Comparison of ENCODE assay signal across 9 cellular contexts in genomic region chr16:90106269-90106668, GRCh38. TPM values are rescaled to one million over a fixed set of nuclear protein-coding genes. Genes with fewer than 3 reads are reported as not detected.
DNase-seq lines count a peak whose midpoint lies in the region; ATAC-seq and TF ChIP-seq lines count a peak whose summit lies in the region.
"Not testable (repeated sequence)": the region's sequence is repeated elsewhere in the genome, so short reads cannot be mapped to it uniquely, and the experiment has no call there.
"Had no signal": no experiment of that assay in that cellular context is flagged by ENCODE, and none has a peak within 500 bp of the region (broad histone marks: within the 10 kb centered on the region; RNA-seq: fewer than 3 reads in every experiment).

No MANE protein-coding gene starts in this region.

- H3K4me3 Mint-ChIP-seq in WTC11: peak overlapping the region; percentile 73
- H3K4me3 Mint-ChIP-seq in activated T-helper 17 cell treated with anti-CD3 and anti-CD28 coated beads, Interleukin-2, amount 50 U/mL, for 72 hours: peak overlapping the region; percentile 67
- not testable (repeated sequence) for H3K4me3 Mint-ChIP-seq in stimulated activated naive B cell treated with anti-CD40 and anti-IgM and Interleukin-4, amounts not matched to agents 10 μg/mL and 1 μg/mL and 100 μg/mL, for 72 hours

- H3K36me3 ChIP-seq in right lobe of liver; smooth muscle cell (ENCODE audit: low read depth): not testable (repeated sequence)

- H3K4me1 ChIP-seq in right lobe of liver; smooth muscle cell (ENCODE audit: low read depth): not testable (repeated sequence)

- CTCF ChIA-PET in WTC11 (lab: Charles Lee): interaction anchor here (1.4 kb wide), 1 partner anchor 24 kb away, joined by 11 read pairs; no protein-coding TSS in a partner anchor

- H3K79me2 ChIP-seq in smooth muscle cell (ENCODE audit: low read depth): not testable (repeated sequence)

- H3K4me3 ChIP-seq in epithelial cell of esophagus (ENCODE audit: low read length): peak overlapping the region; percentile 53
- H3K4me3 ChIP-seq in right lobe of liver: not testable (repeated sequence)
- peak overlapping the region; percentile 40 for H3K4me3 ChIP-seq in smooth muscle cell

- TF ChIP-seq POLR2A in right lobe of liver (IDR thresholded peaks at IDR 0.05): not testable (repeated sequence)

- H3K9ac ChIP-seq in smooth muscle cell (ENCODE audit: low read depth): not testable (repeated sequence)

- peak overlapping the region; percentile 60 for H2AFZ ChIP-seq in smooth muscle cell (ENCODE audit: low read depth)

- peak overlapping the region; percentile 71 for H3K4me2 ChIP-seq in smooth muscle cell

- WGBS in right lobe of liver (ENCODE audit: insufficient coverage, low coverage, low lambda C conversion rate, missing lambda C conversion rate): 40% methylated on average over 1 of the region's 32 CpGs
- 4% methylated on average over 28 of the region's 32 CpGs for WGBS in smooth muscle cell (ENCODE audit: low lambda C conversion rate)

- ATAC-seq in HG03045 (IDR thresholded peaks at IDR 0.05; ENCODE audit: unreplicated experiment) (peak; percentile 65), WTC11 (peak; percentile 95), right lobe of liver (peak; percentile 24 to 63 (median 40))
- ATAC-seq in activated T-helper 17 cell treated with anti-CD3 and anti-CD28 coated beads, Interleukin-2, amount 50 U/mL, for 72 hours (replicated peaks): peak; percentile 99
- peak; percentile 81 to 96 for ATAC-seq in stimulated activated naive B cell treated with anti-CD40 and anti-IgM and Interleukin-4, amounts not matched to agents 10 μg/mL and 1 μg/mL and 100 μg/mL, for 72 hours (replicated peaks)

- H3K27ac ChIP-seq in right lobe of liver: not testable (repeated sequence)
- H3K27ac ChIP-seq in smooth muscle cell (ENCODE audit: low read depth): peak overlapping the region; percentile 19

- not testable (repeated sequence) for H3K9me3 ChIP-seq in right lobe of liver; smooth muscle cell (replicated peaks; ENCODE audit: low read depth)

- DNase-seq in ELR (ENCODE audit: low read depth) (peak; percentile 32), WTC11 (ENCODE audit: low spot score) (peak; percentile 92), epithelial cell of esophagus (ENCODE audit: low read depth) (peak; percentile 86)
- DNase-seq in right lobe of liver; smooth muscle cell (lab: John Stamatoyannopoulos, UW; ENCODE audit: unreplicated experiment): not testable (repeated sequence)
- DNase-seq in stimulated activated naive B cell treated with anti-CD40 and anti-IgM and Interleukin-4, amounts not matched to agents 10 μg/mL and 1 μg/mL and 100 μg/mL, for 72 hours: peak; percentile 68

- intact Hi-C loops in right lobe of liver (cut with DNase I): not testable (repeated sequence)

- H4K20me1 ChIP-seq in smooth muscle cell (ENCODE audit: low read depth): not testable (repeated sequence)

- POLR2A ChIA-PET in WTC11 (lab: Charles Lee): not testable (repeated sequence)

- not testable (repeated sequence) for H3K27me3 ChIP-seq in right lobe of liver; smooth muscle cell (ENCODE audit: low read depth)

- peaks cover 11% of the 10 kb centered on the region for H3K4me1 Mint-ChIP-seq in WTC11
- not testable (repeated sequence) for H3K4me1 Mint-ChIP-seq in activated T-helper 17 cell treated with anti-CD3 and anti-CD28 coated beads, Interleukin-2, amount 50 U/mL, for 72 hours; stimulated activated naive B cell treated with anti-CD40 and anti-IgM and Interleukin-4, amounts not matched to agents 10 μg/mL and 1 μg/mL and 100 μg/mL, for 72 hours

- H3K27me3 Mint-ChIP-seq in WTC11 (ENCODE audit: low read depth): peaks cover 14% of the 10 kb centered on the region
- not testable (repeated sequence) for H3K27me3 Mint-ChIP-seq in activated T-helper 17 cell treated with anti-CD3 and anti-CD28 coated beads, Interleukin-2, amount 50 U/mL, for 72 hours; stimulated activated naive B cell treated with anti-CD40 and anti-IgM and Interleukin-4, amounts not matched to agents 10 μg/mL and 1 μg/mL and 100 μg/mL, for 72 hours

- H3F3A ChIP-seq in smooth muscle cell (ENCODE audit: low read depth): not testable (repeated sequence)

- not testable (repeated sequence) for H3K27ac Mint-ChIP-seq in WTC11; activated T-helper 17 cell treated with anti-CD3 and anti-CD28 coated beads, Interleukin-2, amount 50 U/mL, for 72 hours; stimulated activated naive B cell treated with anti-CD40 and anti-IgM and Interleukin-4, amounts not matched to agents 10 μg/mL and 1 μg/mL and 100 μg/mL, for 72 hours

- TF ChIP-seq CTCF in WTC11 (IDR thresholded peaks at IDR 0.05): peak; percentile 84
- peak; percentile 46 for TF ChIP-seq CTCF in epithelial cell of esophagus (IDR thresholded peaks at IDR 0.05; ENCODE audit: insufficient read depth, low read depth, low read length, missing control alignments)
- TF ChIP-seq CTCF in right lobe of liver (IDR thresholded peaks at IDR 0.05): peak in 1 of 4 donors; percentile 11
- TF ChIP-seq CTCF in smooth muscle cell (IDR thresholded peaks at IDR 0.05; ENCODE audit: borderline replicate concordance, insufficient read depth, poor library complexity, severe bottlenecking): peak; percentile 66

- H3K36me3 Mint-ChIP-seq in WTC11; activated T-helper 17 cell treated with anti-CD3 and anti-CD28 coated beads, Interleukin-2, amount 50 U/mL, for 72 hours (ENCODE audit: low read depth); stimulated activated naive B cell treated with anti-CD40 and anti-IgM and Interleukin-4, amounts not matched to agents 10 μg/mL and 1 μg/mL and 100 μg/mL, for 72 hours: not testable (repeated sequence)

- H3K9me3 Mint-ChIP-seq in WTC11; activated T-helper 17 cell treated with anti-CD3 and anti-CD28 coated beads, Interleukin-2, amount 50 U/mL, for 72 hours; stimulated activated naive B cell treated with anti-CD40 and anti-IgM and Interleukin-4, amounts not matched to agents 10 μg/mL and 1 μg/mL and 100 μg/mL, for 72 hours: not testable (repeated sequence)

RNA-seq across cellular contexts. Expression of gene PRDM7, which starts 29.1 kb away (rescaled TPM):
- total RNA-seq in WTC11 (2021): 0.07 TPM in 1 of 3 replicates, not detected in the others
- under 1 TPM in 1 of 2 donors, not detected in 1; 0.13 TPM for total RNA-seq in activated T-helper 17 cell treated with anti-CD3 and anti-CD28 coated beads, Interleukin-2, amount 50 U/mL, for 72 hours
- under 1 TPM in 2 of 6 experiments, not detected in 4; 0.09 to 0.12 TPM for total RNA-seq in right lobe of liver
- not detected in 2 replicates for total RNA-seq in smooth muscle cell
- 0.11 TPM in 1 of 2 replicates, not detected in the other for polyA plus RNA-seq in smooth muscle cell
- total RNA-seq: Caco-2 had no signal

Comparison
In these comparisons a context has a peak if more than half of its experiments do, and no peak if none do; other contexts are left out.
1. ATAC-seq: peak in every context shown above with its lines; median percentile 99 in activated T-helper 17 cell treated with anti-CD3 and anti-CD28 coated beads, Interleukin-2, amount 50 U/mL, for 72 hours; 95 in WTC11; 88 in stimulated activated naive B cell treated with anti-CD40 and anti-IgM and Interleukin-4, amounts not matched to agents 10 μg/mL and 1 μg/mL and 100 μg/mL, for 72 hours; 65 in HG03045; 40 in right lobe of liver.